In the genomic region with DNA sequence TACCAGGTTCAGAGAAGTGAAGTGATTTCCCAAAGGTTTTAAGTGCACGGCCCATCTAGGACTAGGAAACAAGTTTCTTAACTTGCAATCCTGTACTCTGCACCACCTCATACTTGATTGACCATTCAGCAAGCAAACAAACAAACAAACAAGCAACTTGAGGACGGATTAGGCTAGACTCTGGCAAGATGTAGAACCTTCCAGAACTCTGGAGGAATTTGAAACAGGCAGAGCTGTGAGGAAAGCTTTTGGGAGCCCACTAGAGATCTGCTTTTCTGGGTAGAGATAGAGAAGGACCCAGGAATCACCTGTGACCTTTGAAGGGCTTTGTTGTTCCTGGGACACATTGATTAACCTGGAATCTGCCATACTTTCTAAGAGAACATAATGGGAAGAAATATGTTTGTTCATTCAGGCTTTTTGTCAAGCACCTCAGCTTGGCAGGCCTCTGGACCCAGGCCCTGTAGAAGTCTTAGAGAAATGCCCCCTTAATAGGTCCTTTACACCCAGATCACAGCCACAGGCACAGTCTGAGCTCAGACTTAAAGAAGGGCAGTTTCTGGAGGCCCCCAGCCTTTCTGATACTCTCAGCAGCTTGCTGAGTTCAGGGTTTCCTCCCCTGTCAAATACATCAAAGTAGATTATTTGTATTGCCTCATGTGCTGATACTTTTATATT, we compare ENCODE assay signal across 8 cellular contexts. TPM values are rescaled to one million over a fixed set of nuclear protein-coding genes. Genes with fewer than 3 reads are reported as not detected.
DNase-seq lines count a peak whose midpoint lies in the region; ATAC-seq lines count a peak whose summit lies in the region.

No MANE protein-coding gene starts in this region.

- H3K36me3 ChIP-seq in iPS-20b (ENCODE audit: insufficient read depth, low read depth, low read length) = no peaks in the 10 kb centered on the region
- H3K36me3 ChIP-seq in subcutaneous abdominal adipose tissue (ENCODE audit: control insufficient read depth in 5 of 5, insufficient read depth in 5 of 5, low read length in 5 of 5) = no peaks in the 10 kb centered on the region

- H3K27me3 ChIP-seq in iPS-20b (ENCODE audit: insufficient read depth, low read length) (peaks cover 32% of the 10 kb centered on the region), subcutaneous abdominal adipose tissue (ENCODE audit: control insufficient read depth in 5 of 5, insufficient read depth in 4 of 5, low read length in 5 of 5) (peaks cover 0 to 2% (median 0%) of the 10 kb centered on the region in 5 donors)

- H3K4me3 Mint-ChIP-seq in activated CD4-positive, alpha-beta memory T cell treated with anti-CD3 and anti-CD28 coated beads, Interleukin-2, amount 10 ng/mL, durations not matched to agents 7 days and 5 days = peak overlapping the region; percentile 94

- no peaks in the 10 kb centered on the region for H3K27me3 Mint-ChIP-seq in activated CD4-positive, alpha-beta memory T cell treated with anti-CD3 and anti-CD28 coated beads, Interleukin-2, amount 10 ng/mL, durations not matched to agents 7 days and 5 days

- H3K4me3 ChIP-seq in iPS-20b (ENCODE audit: low read length) (peak overlapping the region; percentile 99), subcutaneous abdominal adipose tissue (ENCODE audit: low read depth in 1 of 5, low read length in 5 of 5) (peak overlapping the region; percentile 78 to 96 (median 82))

- H3K27ac ChIP-seq in iPS-20b (ENCODE audit: low read length) (peak overlapping the region; percentile 89), subcutaneous abdominal adipose tissue (ENCODE audit: low read depth, low read length) (peak overlapping the region; percentile 93)

- H3K36me3 Mint-ChIP-seq in activated CD4-positive, alpha-beta memory T cell treated with anti-CD3 and anti-CD28 coated beads, Interleukin-2, amount 10 ng/mL, durations not matched to agents 7 days and 5 days (ENCODE audit: low read depth) = peaks cover 6% of the 10 kb centered on the region

- peak overlapping the region; percentile 97 for H3K9ac ChIP-seq in iPS-20b (ENCODE audit: low read depth, low read length)
- peak overlapping the region; percentile 84 to 97 (median 96) for H3K9ac ChIP-seq in subcutaneous abdominal adipose tissue (ENCODE audit: low read length in 5 of 5)

- ATAC-seq in HG02870 (IDR thresholded peaks at IDR 0.05; ENCODE audit: unreplicated experiment) = no peak

- POLR2A ChIA-PET in activated CD4-positive, alpha-beta memory T cell treated with anti-CD3 and anti-CD28 coated beads, Interleukin-2, amount 10 ng/mL, durations not matched to agents 7 days and 5 days (lab: Charles Lee) = interaction anchor here (1.1 to 5.1 kb wide), 6 partner anchors 13 to 223 kb away, joined by 3 to 54 read pairs (median 6); a partner anchor contains a TSS

- peaks cover 13% of the 10 kb centered on the region for H3K4me1 ChIP-seq in iPS-20b (ENCODE audit: insufficient read depth, low read length)
- H3K4me1 ChIP-seq in subcutaneous abdominal adipose tissue (ENCODE audit: control insufficient read depth in 5 of 5, insufficient read depth in 5 of 5, low read length in 5 of 5) = peaks cover 3 to 21% (median 20%) of the 10 kb centered on the region in 5 donors

- DNase-seq in NCI-H1092 treated with DMSO at 0.1 percent for 48 hours (lab: John Stamatoyannopoulos, UW) (peak; percentile 46), NCI-H1092 (lab: John Stamatoyannopoulos, UW) (no peak), DMS79 (lab: John Stamatoyannopoulos, UW) (no peak), SKM-1 (lab: John Stamatoyannopoulos, UW; ENCODE audit: unreplicated experiment) (no peak)
- no peak for DNase-seq in activated CD4-positive, alpha-beta memory T cell treated with anti-CD3 and anti-CD28 coated beads, Interleukin-2, amount 10 ng/mL, durations not matched to agents 7 days and 5 days

- peaks cover 52% of the 10 kb centered on the region for H3K4me1 Mint-ChIP-seq in activated CD4-positive, alpha-beta memory T cell treated with anti-CD3 and anti-CD28 coated beads, Interleukin-2, amount 10 ng/mL, durations not matched to agents 7 days and 5 days

- CTCF ChIA-PET in activated CD4-positive, alpha-beta memory T cell treated with anti-CD3 and anti-CD28 coated beads, Interleukin-2, amount 10 ng/mL, durations not matched to agents 7 days and 5 days (lab: Charles Lee) = interaction anchor here (0.6 to 2.5 kb wide), 4 partner anchors 13 to 299 kb away, joined by 3 to 12 read pairs (median 4); a partner anchor contains a TSS

- no peaks in the 10 kb centered on the region for H3K9me3 Mint-ChIP-seq in activated CD4-positive, alpha-beta memory T cell treated with anti-CD3 and anti-CD28 coated beads, Interleukin-2, amount 10 ng/mL, durations not matched to agents 7 days and 5 days

- H3K27ac Mint-ChIP-seq in activated CD4-positive, alpha-beta memory T cell treated with anti-CD3 and anti-CD28 coated beads, Interleukin-2, amount 10 ng/mL, durations not matched to agents 7 days and 5 days = peak overlapping the region; percentile 84

- H3K9me3 ChIP-seq in iPS-20b (ENCODE audit: insufficient read depth, low read depth, low read length) = no peaks in the 10 kb centered on the region
- H3K9me3 ChIP-seq in subcutaneous abdominal adipose tissue (ENCODE audit: control insufficient read depth in 5 of 5, low read length in 5 of 5) = no peaks in the 10 kb centered on the region

RNA-seq across cellular contexts. Expression of a gene that starts 0.8 kb away (rescaled TPM):
- 10 to 100 TPM; 42.4 to 43.7 TPM for total RNA-seq in activated CD4-positive, alpha-beta memory T cell treated with anti-CD3 and anti-CD28 coated beads, Interleukin-2, amount 10 ng/mL, durations not matched to agents 7 days and 5 days

RNA-seq across cellular contexts. Expression of a gene that starts 12.5 kb away (rescaled TPM):
- 10 to 100 TPM; 16.8 TPM for total RNA-seq in activated CD4-positive, alpha-beta memory T cell treated with anti-CD3 and anti-CD28 coated beads, Interleukin-2, amount 10 ng/mL, durations not matched to agents 7 days and 5 days

RNA-seq across cellular contexts. Expression of a gene that starts 50.6 kb away (rescaled TPM):
- 10 to 100 TPM; 43.4 to 45.6 TPM for total RNA-seq in activated CD4-positive, alpha-beta memory T cell treated with anti-CD3 and anti-CD28 coated beads, Interleukin-2, amount 10 ng/mL, durations not matched to agents 7 days and 5 days
